In genomic region chr5:54517512-54518145, GRCh38 we compare ENCODE assay signal across 8 cellular contexts. TPM values are rescaled to one million over a fixed set of nuclear protein-coding genes. Genes with fewer than 3 reads are reported as not detected.
A peak's percentile ranks its signal among the peaks of the same experiment; 100 is the strongest.
DNase-seq lines count a peak whose midpoint lies in the region; ATAC-seq and TF ChIP-seq lines count a peak whose summit lies in the region.

SNX18 (plus strand) TSS chr5:54517759; CDS start chr5:54517953, 194 bp downstream.

- intact Hi-C loops in colonic mucosa (cut with DNase I) = loop anchor here (2.0 to 10.0 kb wide), 4 partner anchors 240 to 627 kb away; no protein-coding TSS in a partner anchor

- H3K4me3 ChIP-seq in BE2C (ENCODE audit: low read depth, low read length) = peak within 1 kb of the TSS; percentile 79
- H3K4me3 ChIP-seq in colonic mucosa = peak within 1 kb of the TSS; percentile 97

- H3K27me3 ChIP-seq in BE2C (no peaks in the 10 kb centered on the region), colonic mucosa (no peaks in the 10 kb centered on the region)

- peak; percentile 23 for TF ChIP-seq POLR2A in GM19193 (IDR thresholded peaks at IDR 0.05; ENCODE audit: extremely low read depth, insufficient read depth, insufficient read length)

- no peaks in the 10 kb centered on the region; the same call in 1 of the 2 replicates for H3K4me1 ChIP-seq in BE2C
- H3K4me1 ChIP-seq in colonic mucosa = no peaks in the 10 kb centered on the region

- H3K9me3 ChIP-seq in BE2C (no peaks in the 10 kb centered on the region), colonic mucosa (no peaks in the 10 kb centered on the region)

- DNase-seq in BE2C (peak; percentile 94), NCI-H460 (ENCODE audit: extremely low read depth, low read depth) (peak; percentile 90), colonic mucosa (peak; percentile 89), left lobe of liver (ENCODE audit: low spot score) (peak; percentile 93)
- peak; percentile 93 for DNase-seq in activated CD4-positive, alpha-beta T cell treated with anti-CD3 and anti-CD28 coated beads for 48 hours
- peak; percentile 90 to 91 for DNase-seq in stimulated activated CD4-positive, alpha-beta T cell treated with anti-CD3 and anti-CD28 coated beads, Interleukin-2, amount 100 ng/mL, for 24 hours

- H3K27ac ChIP-seq in colonic mucosa = peak within 1 kb of the TSS; percentile 92

- ATAC-seq in HG03432 (IDR thresholded peaks at IDR 0.05; ENCODE audit: unreplicated experiment) (peak; percentile 98), left lobe of liver (peak; percentile 90)

- TF ChIP-seq CTCF in BE2C (IDR thresholded peaks at IDR 0.05; ENCODE audit: low read depth, low read length) (peak; percentile 89), colonic mucosa (IDR thresholded peaks at IDR 0.05) (peak; percentile 92)

- peaks cover 7% of the 10 kb centered on the region for H3K36me3 ChIP-seq in BE2C
- no peaks in the 10 kb centered on the region for H3K36me3 ChIP-seq in colonic mucosa

- H3K9ac ChIP-seq in colonic mucosa (ENCODE audit: low read depth in 2 of 2, low read length in 2 of 2) = peak within 1 kb of the TSS; percentile 73 to 88

RNA-seq across cellular contexts. Expression of gene SNX18, which starts in this region (rescaled TPM):
- polyA plus RNA-seq in BE2C (2012; ENCODE audit: insufficient read depth, insufficient read length, low read depth) = 21.6 TPM
- 10.5 and 12.6 TPM in 2 replicates for total RNA-seq in NCI-H460 (2014; rRNA removed; shearing (Covaris generic))
- 9.4 and 11.7 TPM in 2 replicates for polyA plus RNA-seq in NCI-H460 (2014; cell fraction: nucleus; rRNA removed)
- 10 to 100 TPM; 13.4 to 14.4 TPM for total RNA-seq in colonic mucosa
- 22.3 TPM for total RNA-seq in left lobe of liver

Comparison
In these comparisons a context has a peak if more than half of its experiments do, and no peak if none do; other contexts are left out.
1. Peak in every context shown above with its lines: DNase-seq, ATAC-seq, H3K4me3 ChIP-seq and H3K27ac ChIP-seq.